Comparison of ENCODE assay signal across 21 cellular contexts in genomic region chr9:123120131-123120530, GRCh38.
A peak's percentile ranks its signal among the peaks of the same experiment; 100 is the strongest.
DNase-seq lines count a peak whose midpoint lies in the region; ATAC-seq and TF ChIP-seq lines count a peak whose summit lies in the region.
"Had no signal": no experiment of that assay in that cellular context is flagged by ENCODE, and none has a peak within 500 bp of the region (broad histone marks: within the 10 kb centered on the region; RNA-seq: fewer than 3 reads in every experiment).

No MANE protein-coding gene starts in this region.

- H3K4me3 Mint-ChIP-seq in IgD-negative memory B cell (no peak overlapping the region), WTC11 (no peak overlapping the region), nephron (no peak overlapping the region)
- H3K4me3 Mint-ChIP-seq: CD8-positive, alpha-beta memory T cell had no signal

- peaks cover 5 to 11% (median 9%) of the 10 kb centered on the region in 3 donors for H3K4me1 Mint-ChIP-seq in IgD-negative memory B cell
- H3K4me1 Mint-ChIP-seq in WTC11, result peaks cover 31% of the 10 kb centered on the region
- H3K4me1 Mint-ChIP-seq in nephron, result peaks cover 14% of the 10 kb centered on the region
- H3K4me1 Mint-ChIP-seq: CD8-positive, alpha-beta memory T cell had no signal

- CTCF ChIA-PET in WTC11 (lab: Charles Lee), result interaction anchor here (1.2 kb wide), 1 partner anchor 105 kb away, joined by 4 read pairs; no protein-coding TSS in a partner anchor
- CTCF ChIA-PET in RWPE1 (lab: Yijun Ruan, JAX), result no interaction called here

- peaks cover 13% of the 10 kb centered on the region for H3K4me1 ChIP-seq in BE2C
- H3K4me1 ChIP-seq: testis had no signal

- H3K9me3 Mint-ChIP-seq in IgD-negative memory B cell, result no peaks in the 10 kb centered on the region
- H3K9me3 Mint-ChIP-seq in WTC11, result no peaks in the 10 kb centered on the region
- H3K9me3 Mint-ChIP-seq in nephron, result no peaks in the 10 kb centered on the region
- H3K9me3 Mint-ChIP-seq: activated T-helper 2 cell treated with anti-CD3 and anti-CD28 coated beads, Interferon-gamma antibody, Interleukin-2, Interleukin-4, amounts not matched to agents 10 μg/mL and 5 μg/mL and 100 μg/mL, durations not matched to agents 14 hours and 24 hours and 36 hours; CD8-positive, alpha-beta memory T cell had no signal

- DNase-seq in BE2C, result peak; percentile 33
- DNase-seq in WTC11 (ENCODE audit: low spot score), result no peak
- no peak for DNase-seq in dedifferentiated amniotic fluid mesenchymal stem cell (ENCODE audit: extremely low spot score)
- no peak for DNase-seq in DMS153 treated with DMSO at 0.1 percent for 48 hours (lab: John Stamatoyannopoulos, UW; ENCODE audit: unreplicated experiment)
- DNase-seq in RWPE1 (ENCODE audit: low spot score), result no peak
- no peak for DNase-seq in C1 segment of cervical spinal cord (lab: John Stamatoyannopoulos, UW)
- DNase-seq: CD8-positive, alpha-beta memory T cell; effector CD4-positive, alpha-beta T cell; erythroblast; foreskin melanocyte; HCEC 1CT; NCI-H1092; NCI-H2107; NCI-H82; ovary; right lobe of liver; SHP77; testis had no signal

- TF ChIP-seq CTCF in BE2C (IDR thresholded peaks at IDR 0.05; ENCODE audit: low read depth, low read length) (no peak), WTC11 (IDR thresholded peaks at IDR 0.05) (no peak), nephron (IDR thresholded peaks at IDR 0.05; ENCODE audit: unreplicated experiment in 3 of 3) (no peak), RWPE1 (conservative IDR thresholded peaks at IDR 0.05; ENCODE audit: low read depth) (no peak)

- no peaks in the 10 kb centered on the region for H3K27me3 ChIP-seq in BE2C
- H3K27me3 ChIP-seq: ovary, right lobe of liver, testis had no signal

- no peak overlapping the region for H3K4me3 ChIP-seq in BE2C (ENCODE audit: low read depth, low read length)
- H3K4me3 ChIP-seq: ovary, right lobe of liver, testis had no signal

- no peaks in the 10 kb centered on the region for H3K27me3 Mint-ChIP-seq in IgD-negative memory B cell
- H3K27me3 Mint-ChIP-seq in WTC11 (ENCODE audit: low read depth), result no peaks in the 10 kb centered on the region
- no peaks in the 10 kb centered on the region for H3K27me3 Mint-ChIP-seq in nephron (ENCODE audit: low read depth)
- H3K27me3 Mint-ChIP-seq: CD8-positive, alpha-beta memory T cell had no signal

- POLR2A ChIA-PET in WTC11 (lab: Charles Lee), result no interaction called here
- POLR2A ChIA-PET in RWPE1 (lab: Yijun Ruan, JAX; ENCODE audit: low non-redundant PET), result no interaction called here

- H3K9me3 ChIP-seq in BE2C, result no peaks in the 10 kb centered on the region
- H3K9me3 ChIP-seq: ovary, right lobe of liver, testis had no signal

- peaks cover 1% of the 10 kb centered on the region for H3K36me3 Mint-ChIP-seq in IgD-negative memory B cell
- peaks cover 14% of the 10 kb centered on the region for H3K36me3 Mint-ChIP-seq in WTC11
- H3K36me3 Mint-ChIP-seq in nephron (ENCODE audit: low read depth), result peaks cover 21% of the 10 kb centered on the region

- no peak overlapping the region for H3K27ac ChIP-seq in RWPE1
- H3K27ac ChIP-seq: ovary, right lobe of liver, testis had no signal

- H3K36me3 ChIP-seq in BE2C, result no peaks in the 10 kb centered on the region
- H3K36me3 ChIP-seq: ovary, right lobe of liver had no signal

- peak; percentile 50 for ATAC-seq in WTC11
- ATAC-seq: right lobe of liver had no signal

- H3K27ac Mint-ChIP-seq in IgD-negative memory B cell (peak overlapping the region; percentile 43 to 81 (median 50)), WTC11 (no peak overlapping the region), nephron (peak overlapping the region; percentile 11 to 50 (median 46))
- H3K27ac Mint-ChIP-seq: activated T-helper 2 cell treated with anti-CD3 and anti-CD28 coated beads, Interferon-gamma antibody, Interleukin-2, Interleukin-4, amounts not matched to agents 10 μg/mL and 5 μg/mL and 100 μg/mL, durations not matched to agents 14 hours and 24 hours and 36 hours; CD8-positive, alpha-beta memory T cell had no signal

TF ChIP-seq in WTC11, 78 proteins besides CTCF, POLR2A, EP300 and RAD21:
- TF ChIP-seq GRHL2 (CRISPR knock-in tag; IDR thresholded peaks at IDR 0.05; ENCODE audit: insufficient replicate concordance, severe bottlenecking) (no peak), EMX1 (CRISPR knock-in tag; IDR thresholded peaks at IDR 0.05) (no peak), USF2 (CRISPR knock-in tag; IDR thresholded peaks at IDR 0.05) (no peak), FOXK1 (CRISPR knock-in tag; IDR thresholded peaks at IDR 0.05) (no peak), JAZF1 (CRISPR knock-in tag; IDR thresholded peaks at IDR 0.05) (no peak), AFF4 (CRISPR knock-in tag; IDR thresholded peaks at IDR 0.05; ENCODE audit: borderline replicate concordance) (no peak), MLX (CRISPR knock-in tag; IDR thresholded peaks at IDR 0.05) (no peak), ATF3 (CRISPR knock-in tag; conservative IDR thresholded peaks at IDR 0.05) (no peak), RELA (CRISPR knock-in tag; IDR thresholded peaks at IDR 0.05; ENCODE audit: borderline replicate concordance) (no peak), NR3C1 (CRISPR knock-in tag; conservative IDR thresholded peaks at IDR 0.05; ENCODE audit: low read depth) (no peak), CBFB (CRISPR knock-in tag; IDR thresholded peaks at IDR 0.05; ENCODE audit: low read depth) (no peak), SMAD4 (CRISPR knock-in tag; IDR thresholded peaks at IDR 0.05) (no peak)
